In the genomic region with DNA sequence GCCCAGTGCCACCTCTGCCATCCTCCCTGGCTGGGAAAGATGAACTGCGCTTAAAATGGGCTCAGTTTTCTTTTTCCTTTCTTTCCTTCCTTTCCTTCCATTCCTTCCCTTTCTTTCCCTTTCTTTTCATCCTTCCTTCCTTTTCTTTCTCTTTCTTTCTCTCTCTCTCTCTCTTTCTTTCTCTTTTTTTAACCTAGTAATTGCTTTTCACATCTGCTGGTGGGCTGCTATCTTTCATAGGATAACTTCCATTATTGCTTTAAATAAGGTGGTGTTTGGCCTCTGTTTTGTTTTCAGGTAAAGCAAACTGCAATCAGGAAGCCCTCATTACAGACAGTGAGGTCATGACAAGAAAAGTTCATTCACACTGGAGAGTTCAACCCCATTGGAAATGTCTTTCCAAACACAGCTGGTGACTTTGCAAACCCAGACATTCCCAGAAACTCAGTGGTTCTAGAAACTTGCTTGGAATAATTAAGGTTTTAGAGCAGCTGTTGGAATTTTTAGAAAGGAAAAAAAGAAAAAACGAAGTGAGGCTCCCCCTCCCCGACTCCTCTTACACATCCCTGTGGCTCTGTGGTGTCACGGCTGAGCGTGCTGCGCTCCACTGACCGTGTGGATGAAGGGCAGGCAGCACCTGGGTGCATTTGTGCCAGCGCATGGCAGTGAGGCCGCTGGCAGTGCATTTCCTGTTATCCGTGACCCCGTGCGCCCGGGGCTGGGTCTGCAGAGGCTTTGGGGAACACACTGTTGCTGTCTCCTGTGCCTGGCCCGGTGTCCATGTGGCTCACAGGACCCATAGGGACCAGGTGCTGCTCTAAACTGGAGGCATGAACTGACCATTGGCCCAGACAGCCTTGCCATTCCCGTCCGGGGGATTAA, we compare ENCODE assay signal across 8 cellular contexts.
DNase-seq lines count a peak whose midpoint lies in the region; ATAC-seq and TF ChIP-seq lines count a peak whose summit lies in the region.

No MANE protein-coding gene starts in this region.

- intact Hi-C loops in activated T-helper 2 cell treated with anti-CD3 and anti-CD28 coated beads, Interferon-gamma antibody, Interleukin-2, Interleukin-4, amounts not matched to agents 10 μg/mL and 5 μg/mL and 100 μg/mL, durations not matched to agents 14 hours and 24 hours and 36 hours (cut with micrococcal nuclease): loop anchor here (1.0 to 5.0 kb wide), 6 partner anchors 8 to 602 kb away; no protein-coding TSS in a partner anchor
- intact Hi-C loops in testis (cut with DNase I; ENCODE audit: low total_unique reads): loop anchor here (10.0 kb wide), 1 partner anchor 51 kb away; no protein-coding TSS in a partner anchor

- no peaks in the 10 kb centered on the region for H3K9me2 ChIP-seq in SK-N-SH

- POLR2A ChIA-PET in SK-N-SH (lab: Yijun Ruan, JAX): no interaction called here

- ATAC-seq in SK-N-SH treated with all-trans-retinoic acid at 6 μM for 48 hours (no peak), left lobe of liver (peak; percentile 46)

- H2AFZ ChIP-seq in SK-N-SH (ENCODE audit: low read depth): peak overlapping the region; percentile 54; the same call in 1 of the 2 replicates

- WGBS in SK-N-SH (ENCODE audit: low lambda C conversion rate): 90% methylated on average over 7 of the region's 16 CpGs
- 46 to 48% methylated on average over 16 of the region's 16 CpGs for WGBS in testis, 2 donors

- H3K4me2 ChIP-seq in SK-N-SH: no peak overlapping the region

- no peak for TF ChIP-seq EP300 in SK-N-SH (IDR thresholded peaks at IDR 0.05; ENCODE audit: borderline replicate concordance in 1 of 2, low read depth in 1 of 2, low read length in 1 of 2)

- peaks cover 5 to 9% of the 10 kb centered on the region in 2 experiments; a peak in 2 of 4 replicates for H3K4me1 ChIP-seq in SK-N-SH (ENCODE audit: control insufficient read depth in 1 of 2, insufficient read depth in 2 of 2, low read depth in 1 of 2, low read length in 1 of 2)
- H3K4me1 ChIP-seq in testis: peaks cover 46% of the 10 kb centered on the region

- no peaks in the 10 kb centered on the region for H3K9me3 ChIP-seq in SK-N-SH
- no peaks in the 10 kb centered on the region for H3K9me3 ChIP-seq in testis

- H3K79me2 ChIP-seq in SK-N-SH (ENCODE audit: insufficient read depth): no peaks in the 10 kb centered on the region

- H3K27ac Mint-ChIP-seq in activated T-helper 2 cell treated with anti-CD3 and anti-CD28 coated beads, Interferon-gamma antibody, Interleukin-2, Interleukin-4, amounts not matched to agents 10 μg/mL and 5 μg/mL and 100 μg/mL, durations not matched to agents 14 hours and 24 hours and 36 hours: peak overlapping the region; percentile 96

- DNase-seq in SK-N-SH: no peak
- no peak for DNase-seq in activated T-helper 2 cell treated with anti-CD3 and anti-CD28 coated beads, Interferon-gamma antibody, Interleukin-2, Interleukin-4, amounts not matched to agents 10 μg/mL and 5 μg/mL and 100 μg/mL, durations not matched to agents 14 hours and 24 hours and 36 hours (ENCODE audit: low spot score)
- DNase-seq in left lobe of liver (ENCODE audit: low spot score): no peak
- DNase-seq in testis: no peak
- no peak for DNase-seq in NCI-H2196 treated with DMSO at 0.1 percent for 48 hours (lab: John Stamatoyannopoulos, UW; ENCODE audit: unreplicated experiment)
- DNase-seq in T-helper 9 cell: no peak
- no peak for DNase-seq in kidney glomerular epithelial cell (lab: John Stamatoyannopoulos, UW)

- TF ChIP-seq CTCF in SK-N-SH (IDR thresholded peaks at IDR 0.05) (no peak), testis (IDR thresholded peaks at IDR 0.05) (no peak)

- no peak overlapping the region for H3K4me3 ChIP-seq in SK-N-SH (ENCODE audit: low read depth in 2 of 2, low read length in 1 of 2)
- no peak overlapping the region for H3K4me3 ChIP-seq in testis

- H3K27me3 ChIP-seq in SK-N-SH (ENCODE audit: insufficient read depth): no peaks in the 10 kb centered on the region
- no peaks in the 10 kb centered on the region for H3K27me3 ChIP-seq in testis

- peak overlapping the region; percentile 83 for H3K4me3 Mint-ChIP-seq in activated T-helper 2 cell treated with anti-CD3 and anti-CD28 coated beads, Interferon-gamma antibody, Interleukin-2, Interleukin-4, amounts not matched to agents 10 μg/mL and 5 μg/mL and 100 μg/mL, durations not matched to agents 14 hours and 24 hours and 36 hours (ENCODE audit: low read depth)

- no peaks in the 10 kb centered on the region for H3K9me3 Mint-ChIP-seq in activated T-helper 2 cell treated with anti-CD3 and anti-CD28 coated beads, Interferon-gamma antibody, Interleukin-2, Interleukin-4, amounts not matched to agents 10 μg/mL and 5 μg/mL and 100 μg/mL, durations not matched to agents 14 hours and 24 hours and 36 hours

- H3K27ac ChIP-seq in SK-N-SH (ENCODE audit: low read depth in 2 of 2, low read length in 1 of 2): no peak overlapping the region
- H3K27ac ChIP-seq in testis: peak overlapping the region; percentile 90

- peaks cover 67% of the 10 kb centered on the region for H3K4me1 Mint-ChIP-seq in activated T-helper 2 cell treated with anti-CD3 and anti-CD28 coated beads, Interferon-gamma antibody, Interleukin-2, Interleukin-4, amounts not matched to agents 10 μg/mL and 5 μg/mL and 100 μg/mL, durations not matched to agents 14 hours and 24 hours and 36 hours (ENCODE audit: low read depth)

- H3K9ac ChIP-seq in SK-N-SH: no peak overlapping the region

- H4K20me1 ChIP-seq in SK-N-SH (ENCODE audit: insufficient read depth): no peaks in the 10 kb centered on the region

- CTCF ChIA-PET in SK-N-SH (lab: Yijun Ruan, JAX): interaction anchor here (0.6 to 5.1 kb wide), 6 partner anchors 13 to 595 kb away, joined by 3 to 28 read pairs (median 3); no protein-coding TSS in a partner anchor

- H3F3A ChIP-seq in SK-N-SH (replicated peaks; ENCODE audit: insufficient read depth): no peaks in the 10 kb centered on the region

- no peak for TF ChIP-seq POLR2A in testis (IDR thresholded peaks at IDR 0.05)

- H3K36me3 ChIP-seq in SK-N-SH (replicated peaks in 1 of 2; ENCODE audit: control insufficient read depth in 1 of 2, insufficient read depth in 2 of 2, low read length in 1 of 2) (no peaks in the 10 kb centered on the region), testis (ENCODE audit: low read depth, missing control alignments) (no peaks in the 10 kb centered on the region)

- no peaks in the 10 kb centered on the region for H3K27me3 Mint-ChIP-seq in activated T-helper 2 cell treated with anti-CD3 and anti-CD28 coated beads, Interferon-gamma antibody, Interleukin-2, Interleukin-4, amounts not matched to agents 10 μg/mL and 5 μg/mL and 100 μg/mL, durations not matched to agents 14 hours and 24 hours and 36 hours (ENCODE audit: low read depth)

- peaks cover 28% of the 10 kb centered on the region for H3K36me3 Mint-ChIP-seq in activated T-helper 2 cell treated with anti-CD3 and anti-CD28 coated beads, Interferon-gamma antibody, Interleukin-2, Interleukin-4, amounts not matched to agents 10 μg/mL and 5 μg/mL and 100 μg/mL, durations not matched to agents 14 hours and 24 hours and 36 hours (ENCODE audit: low read depth)

- TF ChIP-seq RAD21 in SK-N-SH (IDR thresholded peaks at IDR 0.05; ENCODE audit: low read length): no peak

TF ChIP-seq in SK-N-SH, 30 proteins besides CTCF, POLR2A, EP300 and RAD21 (continues in another document):
- TF ChIP-seq CHD2 (IDR thresholded peaks at IDR 0.05; ENCODE audit: low read length, partially characterized antibody): no peak

TF ChIP-seq in SK-N-SH treated with all-trans-retinoic acid at 6 μM for 48 hours, 23 proteins besides CTCF, POLR2A, EP300 and RAD21:
- no peak for TF ChIP-seq TOX (CRISPR knock-in tag; IDR thresholded peaks at IDR 0.05; ENCODE audit: borderline replicate concordance)

Comparison
In these comparisons a context has a peak if more than half of its experiments do, and no peak if none do; other contexts are left out.
1. H3K27ac ChIP-seq: peak in testis (2 of 2); none in SK-N-SH (0 of 2).